ENCODE assay signal across 8 cellular contexts in genomic region chr11:70201876-70202861, GRCh38. TPM values are rescaled to one million over a fixed set of nuclear protein-coding genes. Genes with fewer than 3 reads are reported as not detected.
A peak's percentile ranks its signal among the peaks of the same experiment; 100 is the strongest.
DNase-seq lines count a peak whose midpoint lies in the region; ATAC-seq and TF ChIP-seq lines count a peak whose summit lies in the region.

No MANE protein-coding gene starts in this region.

- no peaks in the 10 kb centered on the region for H3K9me2 ChIP-seq in SK-N-SH

- no peak for ATAC-seq in SK-N-SH treated with all-trans-retinoic acid at 6 μM for 48 hours

- H3K36me3 Mint-ChIP-seq in activated T-helper 2 cell treated with anti-CD3 and anti-CD28 coated beads, Interferon-gamma antibody, Interleukin-2, Interleukin-4, amounts not matched to agents 10 μg/mL and 5 μg/mL and 100 μg/mL, durations not matched to agents 14 hours and 24 hours and 36 hours (ENCODE audit: low read depth): peaks cover 35% of the 10 kb centered on the region
- H3K36me3 Mint-ChIP-seq in immature natural killer cell: peaks cover 0 to 8% (median 3%) of the 10 kb centered on the region in 3 donors

- peaks cover 41% of the 10 kb centered on the region for H3K79me2 ChIP-seq in SK-N-SH (ENCODE audit: insufficient read depth)

- H3K9me3 Mint-ChIP-seq in activated T-helper 2 cell treated with anti-CD3 and anti-CD28 coated beads, Interferon-gamma antibody, Interleukin-2, Interleukin-4, amounts not matched to agents 10 μg/mL and 5 μg/mL and 100 μg/mL, durations not matched to agents 14 hours and 24 hours and 36 hours: no peaks in the 10 kb centered on the region
- H3K9me3 Mint-ChIP-seq in immature natural killer cell: no peaks in the 10 kb centered on the region

- peaks cover 26% of the 10 kb centered on the region for H3K4me1 Mint-ChIP-seq in activated T-helper 2 cell treated with anti-CD3 and anti-CD28 coated beads, Interferon-gamma antibody, Interleukin-2, Interleukin-4, amounts not matched to agents 10 μg/mL and 5 μg/mL and 100 μg/mL, durations not matched to agents 14 hours and 24 hours and 36 hours (ENCODE audit: low read depth)
- peaks cover 38 to 44% of the 10 kb centered on the region in 2 donors for H3K4me1 Mint-ChIP-seq in immature natural killer cell

- CTCF ChIA-PET in SK-N-SH (lab: Yijun Ruan, JAX): interaction anchor here (1.8 to 7.3 kb wide), 6 partner anchors 281 to 292 kb away, joined by 4 to 105 read pairs (median 12); no protein-coding TSS in a partner anchor

- POLR2A ChIA-PET in SK-N-SH (lab: Yijun Ruan, JAX): no interaction called here

- H3K27ac ChIP-seq in SK-N-SH (ENCODE audit: low read depth in 2 of 2, low read length in 1 of 2) (peak overlapping the region in 1 of 2 experiments; percentile 62; a peak in 1 of 4 replicates), testis (peak overlapping the region in 1 of 2 donors; percentile 82)

- H3K36me3 ChIP-seq in SK-N-SH (replicated peaks in 1 of 2; ENCODE audit: control insufficient read depth in 1 of 2, insufficient read depth in 2 of 2, low read length in 1 of 2) (peaks cover 9 to 22% of the 10 kb centered on the region in 2 experiments), testis (ENCODE audit: low read depth, missing control alignments) (no peaks in the 10 kb centered on the region)

- 67% methylated on average over 29 of the region's 29 CpGs for WGBS in SK-N-SH (ENCODE audit: low lambda C conversion rate)
- 51 to 66% methylated on average over 29 of the region's 29 CpGs for WGBS in testis, 2 donors

- intact Hi-C loops in activated T-helper 2 cell treated with anti-CD3 and anti-CD28 coated beads, Interferon-gamma antibody, Interleukin-2, Interleukin-4, amounts not matched to agents 10 μg/mL and 5 μg/mL and 100 μg/mL, durations not matched to agents 14 hours and 24 hours and 36 hours (cut with micrococcal nuclease): loop anchor here (2.0 to 10.0 kb wide), 3 partner anchors 69 to 527 kb away; partner anchors contain the start of genes CTTN, LTO1 and PPFIA1
- intact Hi-C loops in testis (cut with DNase I; ENCODE audit: low total_unique reads): no loop called here

- TF ChIP-seq CTCF in SK-N-SH (IDR thresholded peaks at IDR 0.05): no peak
- TF ChIP-seq CTCF in testis (IDR thresholded peaks at IDR 0.05): no peak

- H3K27me3 ChIP-seq in SK-N-SH (ENCODE audit: insufficient read depth) (no peaks in the 10 kb centered on the region), testis (no peaks in the 10 kb centered on the region)

- DNase-seq in SK-N-SH: no peak
- DNase-seq in activated T-helper 2 cell treated with anti-CD3 and anti-CD28 coated beads, Interferon-gamma antibody, Interleukin-2, Interleukin-4, amounts not matched to agents 10 μg/mL and 5 μg/mL and 100 μg/mL, durations not matched to agents 14 hours and 24 hours and 36 hours (ENCODE audit: low spot score): no peak
- peak in 1 of 3 donors; percentile 14 for DNase-seq in immature natural killer cell
- DNase-seq in testis: no peak
- DNase-seq in mesenteric fat pad (ENCODE audit: low spot score): no peak
- no peak for DNase-seq in NCI-H774 (lab: John Stamatoyannopoulos, UW)
- no peak for DNase-seq in NCI-H1105 (lab: John Stamatoyannopoulos, UW)

- H3K27ac Mint-ChIP-seq in activated T-helper 2 cell treated with anti-CD3 and anti-CD28 coated beads, Interferon-gamma antibody, Interleukin-2, Interleukin-4, amounts not matched to agents 10 μg/mL and 5 μg/mL and 100 μg/mL, durations not matched to agents 14 hours and 24 hours and 36 hours: peak overlapping the region; percentile 89
- H3K27ac Mint-ChIP-seq in immature natural killer cell: peak overlapping the region; percentile 86 to 97 (median 92)

- H3K4me3 ChIP-seq in SK-N-SH (ENCODE audit: low read depth in 2 of 2, low read length in 1 of 2): peak overlapping the region; percentile 88 to 96; a peak in 3 of 4 replicates
- H3K4me3 ChIP-seq in testis: peak overlapping the region; percentile 86 to 99

- H3K4me1 ChIP-seq in SK-N-SH (ENCODE audit: control insufficient read depth in 1 of 2, insufficient read depth in 2 of 2, low read depth in 1 of 2, low read length in 1 of 2) (peaks cover 6 to 16% of the 10 kb centered on the region in 2 experiments; a peak in 2 of 4 replicates), testis (peaks cover 9% of the 10 kb centered on the region)

- no peak for TF ChIP-seq EP300 in SK-N-SH (IDR thresholded peaks at IDR 0.05; ENCODE audit: borderline replicate concordance in 1 of 2, low read depth in 1 of 2, low read length in 1 of 2)

- H3K9me3 ChIP-seq in SK-N-SH: no peaks in the 10 kb centered on the region
- H3K9me3 ChIP-seq in testis: no peaks in the 10 kb centered on the region

- peak overlapping the region; percentile 98 for H3K4me3 Mint-ChIP-seq in activated T-helper 2 cell treated with anti-CD3 and anti-CD28 coated beads, Interferon-gamma antibody, Interleukin-2, Interleukin-4, amounts not matched to agents 10 μg/mL and 5 μg/mL and 100 μg/mL, durations not matched to agents 14 hours and 24 hours and 36 hours (ENCODE audit: low read depth)
- peak overlapping the region; percentile 89 to 97 (median 91) for H3K4me3 Mint-ChIP-seq in immature natural killer cell

- H2AFZ ChIP-seq in SK-N-SH (ENCODE audit: low read depth): peak overlapping the region; percentile 89

- peaks cover 6% of the 10 kb centered on the region for H3K27me3 Mint-ChIP-seq in activated T-helper 2 cell treated with anti-CD3 and anti-CD28 coated beads, Interferon-gamma antibody, Interleukin-2, Interleukin-4, amounts not matched to agents 10 μg/mL and 5 μg/mL and 100 μg/mL, durations not matched to agents 14 hours and 24 hours and 36 hours (ENCODE audit: low read depth)
- H3K27me3 Mint-ChIP-seq in immature natural killer cell (ENCODE audit: low read depth in 3 of 3): peaks cover 12 to 23% (median 22%) of the 10 kb centered on the region in 3 donors

- H3F3A ChIP-seq in SK-N-SH (replicated peaks; ENCODE audit: insufficient read depth): peaks cover 7% of the 10 kb centered on the region

- TF ChIP-seq RAD21 in SK-N-SH (IDR thresholded peaks at IDR 0.05; ENCODE audit: low read length): no peak

- H3K4me2 ChIP-seq in SK-N-SH: peak overlapping the region; percentile 91

- TF ChIP-seq POLR2A in testis (IDR thresholded peaks at IDR 0.05): no peak

- peak overlapping the region; percentile 98; the same call in 1 of the 2 replicates for H3K9ac ChIP-seq in SK-N-SH

- peaks cover 33% of the 10 kb centered on the region for H4K20me1 ChIP-seq in SK-N-SH (ENCODE audit: insufficient read depth)

TF ChIP-seq in SK-N-SH, 30 proteins besides CTCF, POLR2A, EP300 and RAD21 (continues in another document):
- no peak for TF ChIP-seq FOXM1 (IDR thresholded peaks at IDR 0.05; ENCODE audit: low read depth)
- no peak for TF ChIP-seq TCF12 (IDR thresholded peaks at IDR 0.05)
- TF ChIP-seq POLR2AphosphoS5 (IDR thresholded peaks at IDR 0.05; ENCODE audit: low read depth, low read length): no peak
- TF ChIP-seq USF2 (IDR thresholded peaks at IDR 0.05; ENCODE audit: borderline replicate concordance, low read depth, low read length): no peak
- no peak for TF ChIP-seq FOXJ3 (CRISPR knock-in tag; IDR thresholded peaks at IDR 0.05)

TF ChIP-seq in SK-N-SH treated with all-trans-retinoic acid at 6 μM for 48 hours, 23 proteins besides CTCF, POLR2A, EP300 and RAD21:
- no peak for TF ChIP-seq ESRRG (CRISPR knock-in tag; IDR thresholded peaks at IDR 0.05)
- no peak for TF ChIP-seq TOX (CRISPR knock-in tag; IDR thresholded peaks at IDR 0.05; ENCODE audit: borderline replicate concordance)

RNA-seq across cellular contexts. Expression of gene FADD, which starts 0.9 kb away (rescaled TPM):
- polyA plus RNA-seq in SK-N-SH (2012; rRNA removed): 23.8 and 28.3 TPM in 2 replicates
- 17.5 and 25.5 TPM in 2 replicates for polyA plus RNA-seq in SK-N-SH (2012; cell fraction: cytosol; rRNA removed)
- polyA plus RNA-seq in SK-N-SH (2012; cell fraction: nucleus; rRNA removed): 15.9 and 16.5 TPM in 2 replicates
- total RNA-seq in activated T-helper 2 cell treated with anti-CD3 and anti-CD28 coated beads, Interferon-gamma antibody, Interleukin-2, Interleukin-4, amounts not matched to agents 10 μg/mL and 5 μg/mL and 100 μg/mL, durations not matched to agents 14 hours and 24 hours and 36 hours: 43.0 and 44.3 TPM in 2 replicates
- 10 to 100 TPM in 2 of 3 donors, 1 to 10 TPM in 1; 9.6 to 21.5 (median 12.6) TPM for polyA plus RNA-seq in immature natural killer cell
- 10 to 100 TPM; 20.6 TPM for total RNA-seq in testis
- polyA plus RNA-seq in testis (ENCODE audit: insufficient read depth, low read depth, low replicate concordance): 16.8 TPM
- 29.3 TPM for total RNA-seq in mesenteric fat pad
